1 cellular context compared by ENCODE assay signal in the genomic region with DNA sequence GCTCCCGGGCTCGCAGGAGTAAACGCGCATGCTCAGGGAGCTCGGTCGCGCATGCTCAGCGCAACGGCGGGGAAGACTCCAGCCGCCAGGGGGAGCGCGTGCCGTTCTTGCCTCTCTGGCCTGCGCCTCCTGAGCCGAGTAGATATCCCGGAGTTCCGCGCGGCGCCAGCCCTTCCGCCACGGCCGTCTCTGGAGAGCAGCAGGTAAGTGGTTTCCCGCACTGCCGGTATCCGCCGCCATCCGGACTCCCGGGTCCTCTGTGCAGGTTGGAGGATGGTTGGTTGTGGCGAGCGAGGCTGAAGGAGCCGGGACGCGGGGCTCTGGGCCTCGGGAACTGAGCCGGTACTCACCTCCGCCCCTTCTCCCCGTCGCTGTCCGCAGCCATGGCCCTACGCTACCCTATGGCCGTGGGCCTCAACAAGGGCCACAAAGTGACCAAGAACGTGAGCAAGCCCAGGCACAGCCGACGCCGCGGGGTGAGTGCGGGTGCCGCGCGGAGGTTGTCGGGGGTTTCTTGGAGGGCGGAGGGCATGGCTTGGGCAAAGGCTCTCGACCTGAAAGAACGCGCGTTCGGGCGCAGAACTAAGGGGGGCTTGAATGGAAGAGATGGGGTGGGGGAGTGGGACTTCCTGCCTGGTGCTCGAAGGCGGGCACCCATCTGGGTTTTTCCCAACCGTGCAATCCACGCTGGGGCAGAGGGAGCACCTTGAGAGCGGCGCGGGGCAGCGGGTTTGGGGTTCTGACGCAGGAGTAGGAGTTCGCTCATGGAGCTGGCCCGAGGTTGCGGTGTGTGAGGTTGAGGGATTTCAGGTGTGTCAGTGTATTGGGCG.
TF ChIP-seq lines count a peak whose summit lies in the region.

A gene (plus strand): TSS at position 171 of the 830 bp plus-strand sequence. CDS start 213 bp downstream, at position 384.

TF ChIP-seq in HepG2, 621 proteins besides CTCF, POLR2A, EP300 and RAD21 (continued from another document and continues in another):
- TF ChIP-seq, protein P1, sequence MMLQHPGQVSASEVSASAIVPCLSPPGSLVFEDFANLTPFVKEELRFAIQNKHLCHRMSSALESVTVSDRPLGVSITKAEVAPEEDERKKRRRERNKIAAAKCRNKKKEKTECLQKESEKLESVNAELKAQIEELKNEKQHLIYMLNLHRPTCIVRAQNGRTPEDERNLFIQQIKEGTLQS (CRISPR knock-in tag; IDR thresholded peaks at IDR 0.05), result no peak; the same call in 1 of the 2 replicates
- TF ChIP-seq, protein P2, sequence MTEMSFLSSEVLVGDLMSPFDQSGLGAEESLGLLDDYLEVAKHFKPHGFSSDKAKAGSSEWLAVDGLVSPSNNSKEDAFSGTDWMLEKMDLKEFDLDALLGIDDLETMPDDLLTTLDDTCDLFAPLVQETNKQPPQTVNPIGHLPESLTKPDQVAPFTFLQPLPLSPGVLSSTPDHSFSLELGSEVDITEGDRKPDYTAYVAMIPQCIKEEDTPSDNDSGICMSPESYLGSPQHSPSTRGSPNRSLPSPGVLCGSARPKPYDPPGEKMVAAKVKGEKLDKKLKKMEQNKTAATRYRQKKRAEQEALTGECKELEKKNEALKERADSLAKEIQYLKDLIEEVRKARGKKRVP (CRISPR knock-in tag; IDR thresholded peaks at IDR 0.05), result peak in 1 of 2 experiments; percentile 61; a peak in 2 of 4 replicates
- TF ChIP-seq RFXANK (CRISPR knock-in tag; IDR thresholded peaks at IDR 0.05) (peak; percentile 78; the same call in 1 of the 2 replicates), AGO1 (IDR thresholded peaks at IDR 0.05; ENCODE audit: low read depth, low read length, poor library complexity, severe bottlenecking) (peak; percentile 91), ZSCAN22 (CRISPR knock-in tag; IDR thresholded peaks at IDR 0.05) (no peak), ZC3H13 (CRISPR knock-in tag; IDR thresholded peaks at IDR 0.05) (peak; percentile 49; the same call in 1 of the 2 replicates), ZNF567 (CRISPR knock-in tag; IDR thresholded peaks at IDR 0.05; ENCODE audit: borderline replicate concordance) (no peak), SOX13 (IDR thresholded peaks at IDR 0.05) (no peak; the same call in 1 of the 2 replicates), SOX13 (CRISPR knock-in tag; conservative IDR thresholded peaks at IDR 0.05 in 1 of 2, IDR thresholded peaks at IDR 0.05 in 1 of 2) (no peak), MLLT10 (CRISPR knock-in tag; IDR thresholded peaks at IDR 0.05) (no peak), AHR (CRISPR knock-in tag; IDR thresholded peaks at IDR 0.05) (peak; percentile 59; the same call in 1 of the 2 replicates), JUND (CRISPR knock-in tag; IDR thresholded peaks at IDR 0.05) (no peak), ZNF282 (IDR thresholded peaks at IDR 0.05; ENCODE audit: partially characterized antibody) (no peak), SOX5 (CRISPR knock-in tag; IDR thresholded peaks at IDR 0.05; ENCODE audit: borderline replicate concordance) (no peak; the same call in 1 of the 2 replicates), ZNF230 (CRISPR knock-in tag; IDR thresholded peaks at IDR 0.05) (peak; percentile 95; the same call in 1 of the 2 replicates), NFE2L1 (CRISPR knock-in tag; IDR thresholded peaks at IDR 0.05; ENCODE audit: borderline replicate concordance) (no peak), ZNF850 (CRISPR knock-in tag; conservative IDR thresholded peaks at IDR 0.05) (peak; percentile 91; the same call in 1 of the 2 replicates), ZNF207 (IDR thresholded peaks at IDR 0.05; ENCODE audit: borderline replicate concordance) (no peak), TBL1XR1 (IDR thresholded peaks at IDR 0.05; ENCODE audit: borderline replicate concordance, low read length, partially characterized antibody) (no peak), ZNF660 (CRISPR knock-in tag; IDR thresholded peaks at IDR 0.05; ENCODE audit: borderline replicate concordance, low read depth) (no peak), POLR2AphosphoS2 (IDR thresholded peaks at IDR 0.05; ENCODE audit: low read depth, low read length) (peak; percentile 82), MAZ (IDR thresholded peaks at IDR 0.05; ENCODE audit: borderline replicate concordance, low read depth, low read length) (peak; percentile 40; the same call in 1 of the 2 replicates), MAZ (CRISPR knock-in tag; IDR thresholded peaks at IDR 0.05; ENCODE audit: low read depth) (peak; percentile 91), ZIK1 (CRISPR knock-in tag; IDR thresholded peaks at IDR 0.05; ENCODE audit: borderline replicate concordance, low read depth) (peak; percentile 89), CCAR2 (optimal IDR thresholded peaks at IDR 0.05; ENCODE audit: low read depth, low read length) (no peak), PAF1 (CRISPR knock-in tag; IDR thresholded peaks at IDR 0.05) (no peak), DPF2 (CRISPR knock-in tag; IDR thresholded peaks at IDR 0.05; ENCODE audit: borderline replicate concordance, low read depth) (peak; percentile 31; the same call in 1 of the 2 replicates), CBX1 (IDR thresholded peaks at IDR 0.05; ENCODE audit: low read depth) (no peak), PRPF4 (IDR thresholded peaks at IDR 0.05; ENCODE audit: low read depth, low read length, poor library complexity, severe bottlenecking) (no peak), ZNF746 (CRISPR knock-in tag; IDR thresholded peaks at IDR 0.05) (no peak)
- TF ChIP-seq, protein P3, sequence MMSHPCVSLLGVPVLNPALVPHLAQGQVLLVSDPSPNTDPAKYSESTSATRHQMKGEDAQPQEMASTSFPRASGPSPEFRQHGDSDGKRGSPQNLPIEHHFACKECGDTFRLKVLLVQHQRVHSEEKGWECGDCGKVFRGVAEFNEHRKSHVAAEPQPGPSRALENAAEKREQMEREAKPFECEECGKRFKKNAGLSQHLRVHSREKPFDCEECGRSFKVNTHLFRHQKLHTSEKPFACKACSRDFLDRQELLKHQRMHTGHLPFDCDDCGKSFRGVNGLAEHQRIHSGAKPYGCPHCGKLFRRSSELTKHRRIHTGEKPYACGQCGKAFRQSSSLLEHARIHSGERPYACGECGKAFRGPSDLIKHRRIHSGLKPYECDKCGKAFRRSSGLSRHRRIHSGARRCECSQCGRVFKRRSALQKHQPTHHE (CRISPR knock-in tag; IDR thresholded peaks at IDR 0.05; ENCODE audit: borderline replicate concordance), result peak; percentile 95; the same call in 1 of the 2 replicates
- TF ChIP-seq, protein P4, sequence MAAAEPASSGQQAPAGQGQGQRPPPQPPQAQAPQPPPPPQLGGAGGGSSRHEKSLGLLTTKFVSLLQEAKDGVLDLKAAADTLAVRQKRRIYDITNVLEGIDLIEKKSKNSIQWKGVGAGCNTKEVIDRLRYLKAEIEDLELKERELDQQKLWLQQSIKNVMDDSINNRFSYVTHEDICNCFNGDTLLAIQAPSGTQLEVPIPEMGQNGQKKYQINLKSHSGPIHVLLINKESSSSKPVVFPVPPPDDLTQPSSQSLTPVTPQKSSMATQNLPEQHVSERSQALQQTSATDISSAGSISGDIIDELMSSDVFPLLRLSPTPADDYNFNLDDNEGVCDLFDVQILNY (CRISPR knock-in tag; conservative IDR thresholded peaks at IDR 0.05), result peak; percentile 30; the same call in 1 of the 2 replicates
- TF ChIP-seq, protein P5, sequence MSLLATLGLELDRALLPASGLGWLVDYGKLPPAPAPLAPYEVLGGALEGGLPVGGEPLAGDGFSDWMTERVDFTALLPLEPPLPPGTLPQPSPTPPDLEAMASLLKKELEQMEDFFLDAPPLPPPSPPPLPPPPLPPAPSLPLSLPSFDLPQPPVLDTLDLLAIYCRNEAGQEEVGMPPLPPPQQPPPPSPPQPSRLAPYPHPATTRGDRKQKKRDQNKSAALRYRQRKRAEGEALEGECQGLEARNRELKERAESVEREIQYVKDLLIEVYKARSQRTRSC (CRISPR knock-in tag; IDR thresholded peaks at IDR 0.05; ENCODE audit: low read depth), result no peak
- TF ChIP-seq, protein P6, sequence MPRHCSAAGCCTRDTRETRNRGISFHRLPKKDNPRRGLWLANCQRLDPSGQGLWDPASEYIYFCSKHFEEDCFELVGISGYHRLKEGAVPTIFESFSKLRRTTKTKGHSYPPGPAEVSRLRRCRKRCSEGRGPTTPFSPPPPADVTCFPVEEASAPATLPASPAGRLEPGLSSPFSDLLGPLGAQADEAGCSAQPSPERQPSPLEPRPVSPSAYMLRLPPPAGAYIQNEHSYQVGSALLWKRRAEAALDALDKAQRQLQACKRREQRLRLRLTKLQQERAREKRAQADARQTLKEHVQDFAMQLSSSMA (CRISPR knock-in tag; IDR thresholded peaks at IDR 0.05), result no peak
- TF ChIP-seq, protein P7, sequence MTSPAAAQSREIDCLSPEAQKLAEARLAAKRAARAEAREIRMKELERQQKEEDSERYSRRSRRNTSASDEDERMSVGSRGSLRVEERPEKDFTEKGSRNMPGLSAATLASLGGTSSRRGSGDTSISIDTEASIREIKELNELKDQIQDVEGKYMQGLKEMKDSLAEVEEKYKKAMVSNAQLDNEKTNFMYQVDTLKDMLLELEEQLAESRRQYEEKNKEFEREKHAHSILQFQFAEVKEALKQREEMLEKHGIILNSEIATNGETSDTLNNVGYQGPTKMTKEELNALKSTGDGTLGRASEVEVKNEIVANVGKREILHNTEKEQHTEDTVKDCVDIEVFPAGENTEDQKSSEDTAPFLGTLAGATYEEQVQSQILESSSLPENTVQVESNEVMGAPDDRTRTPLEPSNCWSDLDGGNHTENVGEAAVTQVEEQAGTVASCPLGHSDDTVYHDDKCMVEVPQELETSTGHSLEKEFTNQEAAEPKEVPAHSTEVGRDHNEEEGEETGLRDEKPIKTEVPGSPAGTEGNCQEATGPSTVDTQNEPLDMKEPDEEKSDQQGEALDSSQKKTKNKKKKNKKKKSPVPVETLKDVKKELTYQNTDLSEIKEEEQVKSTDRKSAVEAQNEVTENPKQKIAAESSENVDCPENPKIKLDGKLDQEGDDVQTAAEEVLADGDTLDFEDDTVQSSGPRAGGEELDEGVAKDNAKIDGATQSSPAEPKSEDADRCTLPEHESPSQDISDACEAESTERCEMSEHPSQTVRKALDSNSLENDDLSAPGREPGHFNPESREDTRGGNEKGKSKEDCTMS (CRISPR knock-in tag; conservative IDR thresholded peaks at IDR 0.05), result no peak
- TF ChIP-seq, protein P8, sequence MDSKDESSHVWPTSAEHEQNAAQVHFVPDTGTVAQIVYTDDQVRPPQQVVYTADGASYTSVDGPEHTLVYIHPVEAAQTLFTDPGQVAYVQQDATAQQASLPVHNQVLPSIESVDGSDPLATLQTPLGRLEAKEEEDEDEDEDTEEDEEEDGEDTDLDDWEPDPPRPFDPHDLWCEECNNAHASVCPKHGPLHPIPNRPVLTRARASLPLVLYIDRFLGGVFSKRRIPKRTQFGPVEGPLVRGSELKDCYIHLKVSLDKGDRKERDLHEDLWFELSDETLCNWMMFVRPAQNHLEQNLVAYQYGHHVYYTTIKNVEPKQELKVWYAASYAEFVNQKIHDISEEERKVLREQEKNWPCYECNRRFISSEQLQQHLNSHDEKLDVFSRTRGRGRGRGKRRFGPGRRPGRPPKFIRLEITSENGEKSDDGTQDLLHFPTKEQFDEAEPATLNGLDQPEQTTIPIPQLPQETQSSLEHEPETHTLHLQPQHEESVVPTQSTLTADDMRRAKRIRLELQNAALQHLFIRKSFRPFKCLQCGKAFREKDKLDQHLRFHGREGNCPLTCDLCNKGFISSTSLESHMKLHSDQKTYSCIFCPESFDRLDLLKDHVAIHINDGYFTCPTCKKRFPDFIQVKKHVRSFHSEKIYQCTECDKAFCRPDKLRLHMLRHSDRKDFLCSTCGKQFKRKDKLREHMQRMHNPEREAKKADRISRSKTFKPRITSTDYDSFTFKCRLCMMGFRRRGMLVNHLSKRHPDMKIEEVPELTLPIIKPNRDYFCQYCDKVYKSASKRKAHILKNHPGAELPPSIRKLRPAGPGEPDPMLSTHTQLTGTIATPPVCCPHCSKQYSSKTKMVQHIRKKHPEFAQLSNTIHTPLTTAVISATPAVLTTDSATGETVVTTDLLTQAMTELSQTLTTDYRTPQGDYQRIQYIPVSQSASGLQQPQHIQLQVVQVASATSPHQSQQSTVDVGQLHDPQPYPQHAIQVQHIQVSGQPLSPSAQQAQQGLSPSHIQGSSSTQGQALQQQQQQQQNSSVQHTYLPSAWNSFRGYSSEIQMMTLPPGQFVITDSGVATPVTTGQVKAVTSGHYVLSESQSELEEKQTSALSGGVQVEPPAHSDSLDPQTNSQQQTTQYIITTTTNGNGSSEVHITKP (CRISPR knock-in tag; IDR thresholded peaks at IDR 0.05; ENCODE audit: low read depth), result 0 out of 2 replicates have a peak, but pooled peaks have one; percentile 48
- TF ChIP-seq, protein P9, sequence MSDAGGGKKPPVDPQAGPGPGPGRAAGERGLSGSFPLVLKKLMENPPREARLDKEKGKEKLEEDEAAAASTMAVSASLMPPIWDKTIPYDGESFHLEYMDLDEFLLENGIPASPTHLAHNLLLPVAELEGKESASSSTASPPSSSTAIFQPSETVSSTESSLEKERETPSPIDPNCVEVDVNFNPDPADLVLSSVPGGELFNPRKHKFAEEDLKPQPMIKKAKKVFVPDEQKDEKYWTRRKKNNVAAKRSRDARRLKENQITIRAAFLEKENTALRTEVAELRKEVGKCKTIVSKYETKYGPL (CRISPR knock-in tag; IDR thresholded peaks at IDR 0.05), result no peak
- TF ChIP-seq, protein P10, sequence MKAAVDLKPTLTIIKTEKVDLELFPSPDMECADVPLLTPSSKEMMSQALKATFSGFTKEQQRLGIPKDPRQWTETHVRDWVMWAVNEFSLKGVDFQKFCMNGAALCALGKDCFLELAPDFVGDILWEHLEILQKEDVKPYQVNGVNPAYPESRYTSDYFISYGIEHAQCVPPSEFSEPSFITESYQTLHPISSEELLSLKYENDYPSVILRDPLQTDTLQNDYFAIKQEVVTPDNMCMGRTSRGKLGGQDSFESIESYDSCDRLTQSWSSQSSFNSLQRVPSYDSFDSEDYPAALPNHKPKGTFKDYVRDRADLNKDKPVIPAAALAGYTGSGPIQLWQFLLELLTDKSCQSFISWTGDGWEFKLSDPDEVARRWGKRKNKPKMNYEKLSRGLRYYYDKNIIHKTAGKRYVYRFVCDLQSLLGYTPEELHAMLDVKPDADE (CRISPR knock-in tag; IDR thresholded peaks at IDR 0.05), result no peak
- TF ChIP-seq, protein P11, sequence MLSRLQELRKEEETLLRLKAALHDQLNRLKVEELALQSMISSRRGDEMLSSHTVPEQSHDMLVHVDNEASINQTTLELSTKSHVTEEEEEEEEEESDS (CRISPR knock-in tag; IDR thresholded peaks at IDR 0.05; ENCODE audit: borderline replicate concordance), result no peak
- TF ChIP-seq, protein P12, sequence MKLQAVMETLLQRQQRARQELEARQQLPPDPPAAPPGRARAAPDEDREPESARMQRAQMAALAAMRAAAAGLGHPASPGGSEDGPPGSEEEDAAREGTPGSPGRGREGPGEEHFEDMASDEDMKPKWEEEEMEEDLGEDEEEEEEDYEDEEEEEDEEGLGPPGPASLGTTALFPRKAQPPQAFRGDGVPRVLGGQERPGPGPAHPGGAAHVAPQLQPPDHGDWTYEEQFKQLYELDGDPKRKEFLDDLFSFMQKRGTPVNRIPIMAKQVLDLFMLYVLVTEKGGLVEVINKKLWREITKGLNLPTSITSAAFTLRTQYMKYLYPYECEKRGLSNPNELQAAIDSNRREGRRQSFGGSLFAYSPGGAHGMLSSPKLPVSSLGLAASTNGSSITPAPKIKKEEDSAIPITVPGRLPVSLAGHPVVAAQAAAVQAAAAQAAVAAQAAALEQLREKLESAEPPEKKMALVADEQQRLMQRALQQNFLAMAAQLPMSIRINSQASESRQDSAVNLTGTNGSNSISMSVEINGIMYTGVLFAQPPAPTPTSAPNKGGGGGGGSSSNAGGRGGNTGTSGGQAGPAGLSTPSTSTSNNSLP (IDR thresholded peaks at IDR 0.05; ENCODE audit: low read depth, low read length), result no peak
